Comparison of ENCODE assay signal across 13 cellular contexts in genomic region chr15:60918234-60918964, GRCh38.
DNase-seq lines count a peak whose midpoint lies in the region; ATAC-seq and TF ChIP-seq lines count a peak whose summit lies in the region.
"Had no signal": no experiment of that assay in that cellular context is flagged by ENCODE, and none has a peak within 500 bp of the region (broad histone marks: within the 10 kb centered on the region; RNA-seq: fewer than 3 reads in every experiment).

No MANE protein-coding gene starts in this region.

- no peak overlapping the region for H2AK5ac ChIP-seq in mesenchymal stem cell (ENCODE audit: low read length, severe bottlenecking)

- H3K79me1 ChIP-seq in mesenchymal stem cell (replicated peaks; ENCODE audit: low read length, poor library complexity, severe bottlenecking), result no peaks in the 10 kb centered on the region

- H3K4me1 ChIP-seq in mesenchymal stem cell (ENCODE audit: control insufficient read depth, insufficient read depth, low read depth, low read length), result no peaks in the 10 kb centered on the region

- DNase-seq in DMS53 (lab: John Stamatoyannopoulos, UW), result peak; percentile 27
- DNase-seq in DMS53 treated with DMSO at 0.1 percent for 48 hours (lab: John Stamatoyannopoulos, UW; ENCODE audit: unreplicated experiment), result no peak
- no peak for DNase-seq in dorsolateral prefrontal cortex
- no peak for DNase-seq in mesenchymal stem cell
- no peak for DNase-seq in type B pancreatic cell (ENCODE audit: extremely low spot score, unreplicated experiment)
- DNase-seq in SHP77 treated with DMSO at 0.1 percent for 48 hours (lab: John Stamatoyannopoulos, UW), result no peak
- DNase-seq in CD14-positive monocyte (ENCODE audit: low spot score), result no peak
- DNase-seq: activated CD8-positive, alpha-beta memory T cell treated with anti-CD3 and anti-CD28 coated beads, Interleukin-2, amount 10 ng/mL, durations not matched to agents 7 days and 5 days; activated naive CD4-positive, alpha-beta T cell treated with anti-CD3 and anti-CD28 coated beads for 36 hours; CD4-positive, CD25-positive, alpha-beta regulatory T cell; GDM1 had no signal

- H3K27me3 ChIP-seq in dorsolateral prefrontal cortex (no peaks in the 10 kb centered on the region), mesenchymal stem cell (ENCODE audit: control insufficient read depth in 1 of 2, insufficient read depth in 1 of 2, low read length in 2 of 2) (peaks cover 0 to 12% of the 10 kb centered on the region in 2 experiments)

- H3K4ac ChIP-seq in mesenchymal stem cell (ENCODE audit: low read depth in 1 of 2, low read length in 2 of 2), result no peak overlapping the region

- H3K23ac ChIP-seq in mesenchymal stem cell (ENCODE audit: low read length in 2 of 2), result no peak overlapping the region

- peak overlapping the region; percentile 83 for H3K9ac ChIP-seq in mesenchymal stem cell (ENCODE audit: low read length)

- H2BK12ac ChIP-seq in mesenchymal stem cell (ENCODE audit: low read length in 2 of 2), result no peak overlapping the region

- H3K4me3 Mint-ChIP-seq in type B pancreatic cell (peak overlapping the region; percentile 61), CD14-positive monocyte (no peak overlapping the region)
- no peak overlapping the region for H3K4me3 Mint-ChIP-seq in stimulated activated memory B cell treated with anti-CD40 and anti-IgM and Interleukin-4, amounts not matched to agents 10 μg/mL and 1 μg/mL and 100 μg/mL, for 72 hours
- H3K4me3 Mint-ChIP-seq: activated CD8-positive, alpha-beta memory T cell treated with anti-CD3 and anti-CD28 coated beads, Interleukin-2, amount 10 ng/mL, durations not matched to agents 7 days and 5 days; activated naive CD4-positive, alpha-beta T cell treated with anti-CD3 and anti-CD28 coated beads for 36 hours; CD4-positive, CD25-positive, alpha-beta regulatory T cell had no signal

- H3K18ac ChIP-seq in mesenchymal stem cell (ENCODE audit: low read depth in 1 of 2, low read length in 2 of 2), result no peak overlapping the region

- H4K91ac ChIP-seq in mesenchymal stem cell (ENCODE audit: low read length), result no peak overlapping the region

- no peak overlapping the region for H2BK5ac ChIP-seq in mesenchymal stem cell (ENCODE audit: low read depth, low read length, poor library complexity, severe bottlenecking)

- H3K9me3 Mint-ChIP-seq in type B pancreatic cell (no peaks in the 10 kb centered on the region), CD14-positive monocyte (peaks cover 0 to 3% (median 0%) of the 10 kb centered on the region in 7 donors)
- no peaks in the 10 kb centered on the region for H3K9me3 Mint-ChIP-seq in stimulated activated memory B cell treated with anti-CD40 and anti-IgM and Interleukin-4, amounts not matched to agents 10 μg/mL and 1 μg/mL and 100 μg/mL, for 72 hours
- H3K9me3 Mint-ChIP-seq: activated naive CD4-positive, alpha-beta T cell treated with anti-CD3 and anti-CD28 coated beads for 36 hours; CD4-positive, CD25-positive, alpha-beta regulatory T cell had no signal

- no peak overlapping the region for H3K4me2 ChIP-seq in mesenchymal stem cell (ENCODE audit: low read length, poor library complexity, severe bottlenecking)

- no peak for ATAC-seq in stimulated activated memory B cell treated with anti-CD40 and anti-IgM and Interleukin-4, amounts not matched to agents 10 μg/mL and 1 μg/mL and 100 μg/mL, for 72 hours
- ATAC-seq: activated CD8-positive, alpha-beta memory T cell treated with anti-CD3 and anti-CD28 coated beads, Interleukin-2, amount 10 ng/mL, durations not matched to agents 7 days and 5 days had no signal

- H2BK120ac ChIP-seq in mesenchymal stem cell (ENCODE audit: low read depth, low read length), result no peak overlapping the region

- H3K14ac ChIP-seq in mesenchymal stem cell (ENCODE audit: low read length in 2 of 2), result no peak overlapping the region

- H3K9me3 ChIP-seq in mesenchymal stem cell (ENCODE audit: control insufficient read depth, low read length), result no peaks in the 10 kb centered on the region

- no peaks in the 10 kb centered on the region for H3K36me3 ChIP-seq in mesenchymal stem cell (ENCODE audit: control insufficient read depth in 1 of 2, insufficient read depth in 2 of 2, low read depth in 1 of 2, low read length in 2 of 2)

- no peak overlapping the region for H2AFZ ChIP-seq in mesenchymal stem cell (ENCODE audit: low read depth, low read length)

- 90% methylated on average over 5 of the region's 5 CpGs for WGBS in mesenchymal stem cell

- peak overlapping the region; percentile 86 for H3K27ac Mint-ChIP-seq in type B pancreatic cell
- no peak overlapping the region for H3K27ac Mint-ChIP-seq in CD14-positive monocyte
- no peak overlapping the region for H3K27ac Mint-ChIP-seq in stimulated activated memory B cell treated with anti-CD40 and anti-IgM and Interleukin-4, amounts not matched to agents 10 μg/mL and 1 μg/mL and 100 μg/mL, for 72 hours
- H3K27ac Mint-ChIP-seq: activated CD8-positive, alpha-beta memory T cell treated with anti-CD3 and anti-CD28 coated beads, Interleukin-2, amount 10 ng/mL, durations not matched to agents 7 days and 5 days; activated naive CD4-positive, alpha-beta T cell treated with anti-CD3 and anti-CD28 coated beads for 36 hours had no signal

- intact Hi-C loops in dorsolateral prefrontal cortex (cut with DNase I) (loop anchor here (2.0 to 10.0 kb wide), 4 partner anchors 331 to 916 kb away; no protein-coding TSS in a partner anchor), CD14-positive monocyte (cut with micrococcal nuclease) (loop anchor here (5.0 to 10.0 kb wide), 2 partner anchors 331 to 334 kb away; no protein-coding TSS in a partner anchor)

- no peak overlapping the region for H4K8ac ChIP-seq in mesenchymal stem cell (ENCODE audit: low read length)

- H2BK15ac ChIP-seq in mesenchymal stem cell (ENCODE audit: low read depth, poor library complexity, severe bottlenecking), result no peak overlapping the region

- TF ChIP-seq CTCF in dorsolateral prefrontal cortex (IDR thresholded peaks at IDR 0.05 in 54 of 56, conservative IDR thresholded peaks at IDR 0.05 in 2 of 56; ENCODE audit: low read depth in 1 of 56, partially characterized antibody in 56 of 56), result no peak
- TF ChIP-seq CTCF in type B pancreatic cell (conservative IDR thresholded peaks at IDR 0.05), result no peak
- TF ChIP-seq CTCF in CD14-positive monocyte (IDR thresholded peaks at IDR 0.05), result no peak

- H3K27ac ChIP-seq in dorsolateral prefrontal cortex (peak overlapping the region in 36 of 59 donors; percentile 3 to 86 (median 72)), mesenchymal stem cell (ENCODE audit: low read length, poor library complexity, severe bottlenecking) (no peak overlapping the region)
- H3K27ac ChIP-seq: 22Rv1 had no signal

- no peaks in the 10 kb centered on the region for H3K36me3 Mint-ChIP-seq in type B pancreatic cell
- H3K36me3 Mint-ChIP-seq in CD14-positive monocyte, result no peaks in the 10 kb centered on the region
- no peaks in the 10 kb centered on the region for H3K36me3 Mint-ChIP-seq in stimulated activated memory B cell treated with anti-CD40 and anti-IgM and Interleukin-4, amounts not matched to agents 10 μg/mL and 1 μg/mL and 100 μg/mL, for 72 hours
- H3K36me3 Mint-ChIP-seq: activated CD8-positive, alpha-beta memory T cell treated with anti-CD3 and anti-CD28 coated beads, Interleukin-2, amount 10 ng/mL, durations not matched to agents 7 days and 5 days; CD4-positive, CD25-positive, alpha-beta regulatory T cell had no signal

- H3K4me1 Mint-ChIP-seq in type B pancreatic cell (ENCODE audit: unreplicated experiment) (peaks cover 35% of the 10 kb centered on the region), CD14-positive monocyte (peaks cover 18% of the 10 kb centered on the region)
- H3K4me1 Mint-ChIP-seq in stimulated activated memory B cell treated with anti-CD40 and anti-IgM and Interleukin-4, amounts not matched to agents 10 μg/mL and 1 μg/mL and 100 μg/mL, for 72 hours, result peaks cover 7% of the 10 kb centered on the region

- H3K27me3 Mint-ChIP-seq in type B pancreatic cell (no peaks in the 10 kb centered on the region), CD14-positive monocyte (ENCODE audit: low read depth in 3 of 3) (peaks cover 0 to 2% (median 1%) of the 10 kb centered on the region in 3 donors)
- H3K27me3 Mint-ChIP-seq in stimulated activated memory B cell treated with anti-CD40 and anti-IgM and Interleukin-4, amounts not matched to agents 10 μg/mL and 1 μg/mL and 100 μg/mL, for 72 hours, result no peaks in the 10 kb centered on the region
- H3K27me3 Mint-ChIP-seq: CD4-positive, CD25-positive, alpha-beta regulatory T cell had no signal

- H3K4me3 ChIP-seq in dorsolateral prefrontal cortex (no peak overlapping the region), mesenchymal stem cell (ENCODE audit: insufficient read depth in 1 of 2, low read depth in 1 of 2, low read length in 2 of 2) (no peak overlapping the region)
